ENCODE assay signal across 9 cellular contexts in genomic region chr9:113587471-113588031, GRCh38.
DNase-seq lines count a peak whose midpoint lies in the region; ATAC-seq and TF ChIP-seq lines count a peak whose summit lies in the region.
"Had no signal": no experiment of that assay in that cellular context is flagged by ENCODE, and none has a peak within 500 bp of the region (broad histone marks: within the 10 kb centered on the region; RNA-seq: fewer than 3 reads in every experiment).

No MANE protein-coding gene starts in this region.

- H3K4me3 ChIP-seq in body of pancreas (no peak overlapping the region), left lung (no peak overlapping the region), thoracic aorta (no peak overlapping the region)

- H3K4me3 Mint-ChIP-seq in activated CD4-positive, alpha-beta T cell treated with anti-CD3 and anti-CD28 coated beads, Interleukin-2, amount 10 ng/mL, durations not matched to agents 24 days and 14 days = no peak overlapping the region

- no peak for DNase-seq in activated CD4-positive, alpha-beta T cell treated with anti-CD3 and anti-CD28 coated beads, Interleukin-2, amount 10 ng/mL, durations not matched to agents 24 days and 14 days
- no peak for DNase-seq in activated CD4-positive, alpha-beta T cell treated with anti-CD3 and anti-CD28 coated beads, Interleukin-2, amount 50 U/mL, for 48 hours
- DNase-seq in body of pancreas = peak in 1 of 4 donors; percentile 47
- DNase-seq in left lung = peak; percentile 29 to 75
- DNase-seq in thoracic aorta (ENCODE audit: low spot score) = no peak
- DNase-seq in germinal center (ENCODE audit: low spot score) = no peak
- DNase-seq: SHP77 treated with DMSO at 0.1 percent for 48 hours had no signal

- peak overlapping the region in 3 of 4 donors; percentile 51 to 55 (median 52) for H3K27ac ChIP-seq in body of pancreas
- peak overlapping the region; percentile 42 to 63 for H3K27ac ChIP-seq in left lung
- H3K27ac ChIP-seq in thoracic aorta = peak overlapping the region; percentile 37 to 79

- WGBS in body of pancreas, 2 donors = 80 to 89% methylated on average over 5 to 14 of the region's 14 CpGs

- peak overlapping the region; percentile 11 for H3K27ac Mint-ChIP-seq in activated CD4-positive, alpha-beta T cell treated with anti-CD3 and anti-CD28 coated beads, Interleukin-2, amount 10 ng/mL, durations not matched to agents 24 days and 14 days

- intact Hi-C loops in activated CD4-positive, alpha-beta T cell treated with anti-CD3 and anti-CD28 coated beads, Interleukin-2, amount 10 ng/mL, durations not matched to agents 24 days and 14 days (cut with micrococcal nuclease) = no loop called here
- intact Hi-C loops in body of pancreas (cut with DNase I) = loop anchor here (5.0 kb wide), 1 partner anchor 140 kb away; no protein-coding TSS in a partner anchor
- intact Hi-C loops in left lung (cut with DNase I) = no loop called here

- H3K27me3 ChIP-seq in body of pancreas = no peaks in the 10 kb centered on the region
- no peaks in the 10 kb centered on the region for H3K27me3 ChIP-seq in left lung
- H3K27me3 ChIP-seq in thoracic aorta (replicated peaks; ENCODE audit: insufficient read depth) = no peaks in the 10 kb centered on the region

- no peaks in the 10 kb centered on the region for H3K9me3 ChIP-seq in body of pancreas
- H3K9me3 ChIP-seq in left lung = no peaks in the 10 kb centered on the region
- no peaks in the 10 kb centered on the region for H3K9me3 ChIP-seq in thoracic aorta

- H3K9me3 Mint-ChIP-seq in activated CD4-positive, alpha-beta T cell treated with anti-CD3 and anti-CD28 coated beads, Interleukin-2, amount 10 ng/mL, durations not matched to agents 24 days and 14 days = no peaks in the 10 kb centered on the region

- peak; percentile 13 for ATAC-seq in body of pancreas
- peak; percentile 22 for ATAC-seq in left lung
- no peak for ATAC-seq in thoracic aorta (ENCODE audit: insufficient number of reproducible peaks, low FRiP score, low read depth)
- no peak for ATAC-seq in HG03196 (IDR thresholded peaks at IDR 0.05; ENCODE audit: unreplicated experiment)
- ATAC-seq in GM19455 (IDR thresholded peaks at IDR 0.05; ENCODE audit: unreplicated experiment) = no peak

- H3K27me3 Mint-ChIP-seq in activated CD4-positive, alpha-beta T cell treated with anti-CD3 and anti-CD28 coated beads, Interleukin-2, amount 10 ng/mL, durations not matched to agents 24 days and 14 days = no peaks in the 10 kb centered on the region

- H3K4me1 ChIP-seq in body of pancreas (peaks cover 72% of the 10 kb centered on the region), left lung (peaks cover 23 to 95% of the 10 kb centered on the region in 2 donors), thoracic aorta (ENCODE audit: control insufficient read depth in 1 of 2, low read depth in 2 of 2) (peaks cover 32 to 87% of the 10 kb centered on the region in 2 donors)

- no peak for TF ChIP-seq POLR2A in body of pancreas (IDR thresholded peaks at IDR 0.05)

- H3K36me3 Mint-ChIP-seq in activated CD4-positive, alpha-beta T cell treated with anti-CD3 and anti-CD28 coated beads, Interleukin-2, amount 10 ng/mL, durations not matched to agents 24 days and 14 days (ENCODE audit: low read depth) = peaks cover 52% of the 10 kb centered on the region

- peaks cover 61% of the 10 kb centered on the region for H3K4me1 Mint-ChIP-seq in activated CD4-positive, alpha-beta T cell treated with anti-CD3 and anti-CD28 coated beads, Interleukin-2, amount 10 ng/mL, durations not matched to agents 24 days and 14 days

- TF ChIP-seq CTCF in body of pancreas (IDR thresholded peaks at IDR 0.05) (peak in 2 of 7 experiments; percentile 17 to 20), left lung (IDR thresholded peaks at IDR 0.05) (peak; percentile 13 to 32), thoracic aorta (IDR thresholded peaks at IDR 0.05) (peak; percentile 36)

- H3K36me3 ChIP-seq in body of pancreas (replicated peaks in 1 of 2; ENCODE audit: insufficient read depth in 1 of 2, low read depth in 2 of 2) (peaks cover 0 to 8% of the 10 kb centered on the region in 2 donors), left lung (peaks cover 0 to 83% of the 10 kb centered on the region in 2 donors), thoracic aorta (peaks cover 23% of the 10 kb centered on the region)

Comparison
In these comparisons a context has a peak if more than half of its experiments do, and no peak if none do; other contexts are left out.
1. DNase-seq: peak in left lung (2 of 2); none in activated CD4-positive, alpha-beta T cell treated with anti-CD3 and anti-CD28 coated beads, Interleukin-2, amount 10 ng/mL, durations not matched to agents 24 days and 14 days (single experiment), activated CD4-positive, alpha-beta T cell treated with anti-CD3 and anti-CD28 coated beads, Interleukin-2, amount 50 U/mL, for 48 hours (0 of 2), thoracic aorta (single experiment) and germinal center (single experiment).
2. ATAC-seq: peak in body of pancreas (single experiment) and left lung (single experiment); none in thoracic aorta (single experiment), HG03196 (single experiment) and GM19455 (single experiment).
3. Peak in every context shown above with its lines, with median percentiles within 50 percentile points of each other: H3K27ac ChIP-seq.